In genomic region chr3:12187448-12188327, GRCh38 we compare ENCODE assay signal across 1 cellular context.
TF ChIP-seq lines count a peak whose summit lies in the region.

No MANE protein-coding gene starts in this region.

TF ChIP-seq in GM12878, 131 proteins besides CTCF, POLR2A, EP300 and RAD21 (continued from another document):
- TF ChIP-seq NR2C1 (IDR thresholded peaks at IDR 0.05) (peak; percentile 48), ETV6 (conservative IDR thresholded peaks at IDR 0.05 in 1 of 2, IDR thresholded peaks at IDR 0.05 in 1 of 2; ENCODE audit: borderline replicate concordance in 1 of 2, low read depth in 1 of 2) (peak in 1 of 2 experiments; percentile 74; a peak in 2 of 4 replicates), ATF7 (IDR thresholded peaks at IDR 0.05; ENCODE audit: low read depth) (peak; percentile 84), HDGF (IDR thresholded peaks at IDR 0.05) (peak; percentile 92), IKZF2 (IDR thresholded peaks at IDR 0.05) (peak; percentile 100), TBL1XR1 (IDR thresholded peaks at IDR 0.05; ENCODE audit: low read depth, low read length) (0 out of 2 replicates have a peak, but pooled peaks have one; percentile 25), BCL11A (IDR thresholded peaks at IDR 0.05; ENCODE audit: low read depth, low read length) (peak; percentile 52; the same call in 1 of the 2 replicates), FOXM1 (IDR thresholded peaks at IDR 0.05; ENCODE audit: low read depth, low read length) (peak; percentile 80), RELB (IDR thresholded peaks at IDR 0.05; ENCODE audit: low read depth) (peak; percentile 99), IRF4 (IDR thresholded peaks at IDR 0.05; ENCODE audit: low read depth, low read length) (peak; percentile 38; the same call in 1 of the 2 replicates), ZBED1 (IDR thresholded peaks at IDR 0.05; ENCODE audit: borderline replicate concordance) (no peak), RFX5 (IDR thresholded peaks at IDR 0.05; ENCODE audit: low read depth, low read length) (no peak), MTA3 (IDR thresholded peaks at IDR 0.05; ENCODE audit: borderline replicate concordance, low read length) (peak; percentile 88), CBX5 (IDR thresholded peaks at IDR 0.05; ENCODE audit: low read depth) (0 out of 2 replicates have a peak, but pooled peaks have one; percentile 48), IKZF1 (conservative IDR thresholded peaks at IDR 0.05) (peak; percentile 99), GATAD2B (conservative IDR thresholded peaks at IDR 0.05; ENCODE audit: low read depth) (peak; percentile 77), CBFB (IDR thresholded peaks at IDR 0.05; ENCODE audit: low read depth) (peak; percentile 75), IRF5 (IDR thresholded peaks at IDR 0.05; ENCODE audit: borderline replicate concordance) (peak; percentile 88), PAX8 (IDR thresholded peaks at IDR 0.05) (no peak), RUNX3 (IDR thresholded peaks at IDR 0.05; ENCODE audit: low read length) (peak; percentile 96), RB1 (IDR thresholded peaks at IDR 0.05; ENCODE audit: borderline replicate concordance) (no peak), TCF3 (IDR thresholded peaks at IDR 0.05; ENCODE audit: borderline replicate concordance, insufficient read depth, low read depth, low read length) (0 out of 2 replicates have a peak, but pooled peaks have one; percentile 19), BMI1 (IDR thresholded peaks at IDR 0.05; ENCODE audit: borderline replicate concordance) (peak; percentile 82), MTA2 (IDR thresholded peaks at IDR 0.05; ENCODE audit: low read depth) (peak; percentile 92), SPI1 (IDR thresholded peaks at IDR 0.05; ENCODE audit: borderline replicate concordance, insufficient read depth, low read depth, low read length) (peak; percentile 94), NFIC (IDR thresholded peaks at IDR 0.05; ENCODE audit: low read depth, low read length) (peak; percentile 89), ZNF217 (IDR thresholded peaks at IDR 0.05) (peak; percentile 28; the same call in 1 of the 2 replicates), ZNF24 (IDR thresholded peaks at IDR 0.05) (no peak), SKIL (IDR thresholded peaks at IDR 0.05; ENCODE audit: low read depth, poor library complexity, severe bottlenecking) (peak; percentile 78), PBX3 (IDR thresholded peaks at IDR 0.05; ENCODE audit: insufficient replicate concordance, low read depth, low read length) (no peak), MLLT1 (IDR thresholded peaks at IDR 0.05) (peak; percentile 96), EED (IDR thresholded peaks at IDR 0.05; ENCODE audit: low read depth) (peak; percentile 97), YBX1 (IDR thresholded peaks at IDR 0.05) (no peak), DPF2 (IDR thresholded peaks at IDR 0.05) (peak; percentile 94), STAT1 (conservative IDR thresholded peaks at IDR 0.05) (no peak)
- TF ChIP-seq, protein P1, sequence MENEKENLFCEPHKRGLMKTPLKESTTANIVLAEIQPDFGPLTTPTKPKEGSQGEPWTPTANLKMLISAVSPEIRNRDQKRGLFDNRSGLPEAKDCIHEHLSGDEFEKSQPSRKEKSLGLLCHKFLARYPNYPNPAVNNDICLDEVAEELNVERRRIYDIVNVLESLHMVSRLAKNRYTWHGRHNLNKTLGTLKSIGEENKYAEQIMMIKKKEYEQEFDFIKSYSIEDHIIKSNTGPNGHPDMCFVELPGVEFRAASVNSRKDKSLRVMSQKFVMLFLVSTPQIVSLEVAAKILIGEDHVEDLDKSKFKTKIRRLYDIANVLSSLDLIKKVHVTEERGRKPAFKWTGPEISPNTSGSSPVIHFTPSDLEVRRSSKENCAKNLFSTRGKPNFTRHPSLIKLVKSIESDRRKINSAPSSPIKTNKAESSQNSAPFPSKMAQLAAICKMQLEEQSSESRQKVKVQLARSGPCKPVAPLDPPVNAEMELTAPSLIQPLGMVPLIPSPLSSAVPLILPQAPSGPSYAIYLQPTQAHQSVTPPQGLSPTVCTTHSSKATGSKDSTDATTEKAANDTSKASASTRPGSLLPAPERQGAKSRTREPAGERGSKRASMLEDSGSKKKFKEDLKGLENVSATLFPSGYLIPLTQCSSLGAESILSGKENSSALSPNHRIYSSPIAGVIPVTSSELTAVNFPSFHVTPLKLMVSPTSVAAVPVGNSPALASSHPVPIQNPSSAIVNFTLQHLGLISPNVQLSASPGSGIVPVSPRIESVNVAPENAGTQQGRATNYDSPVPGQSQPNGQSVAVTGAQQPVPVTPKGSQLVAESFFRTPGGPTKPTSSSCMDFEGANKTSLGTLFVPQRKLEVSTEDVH (IDR thresholded peaks at IDR 0.05; ENCODE audit: low read depth, partially characterized antibody): peak; percentile 28
TF ChIP-seq in GM12878: peak in this region for 36.
